8 cellular contexts compared by ENCODE assay signal in genomic region chr12:132429932-132430643, GRCh38. TPM values are rescaled to one million over a fixed set of nuclear protein-coding genes. Genes with fewer than 3 reads are reported as not detected.
DNase-seq lines count a peak whose midpoint lies in the region; ATAC-seq, FAIRE-seq and TF ChIP-seq lines count a peak whose summit lies in the region.

No MANE protein-coding gene starts in this region.

- peak overlapping the region; percentile 76 for H2BK120ac ChIP-seq in H1 (replicated peaks; ENCODE audit: low read depth, low read length)

- CTCF ChIA-PET in H1 (lab: Charles Lee; ENCODE audit: partially characterized antibody): interaction anchor here (0.6 to 5.8 kb wide), 9 partner anchors 15 to 276 kb away, joined by 3 to 43 read pairs (median 4); no protein-coding TSS in a partner anchor

- H3K4me1 ChIP-seq in H1 (replicated peaks in 1 of 4; ENCODE audit: control insufficient read depth in 3 of 4, insufficient read depth in 4 of 4, low read length in 3 of 4): peaks cover 0 to 35% (median 21%) of the 10 kb centered on the region in 4 experiments; a peak in 6 of 7 replicates

- peaks cover 14 to 64% (median 58%) of the 10 kb centered on the region in 4 experiments for H3K27me3 ChIP-seq in H1 (replicated peaks in 1 of 4; ENCODE audit: control insufficient read depth in 3 of 4, extremely low read depth in 1 of 4, insufficient read depth in 3 of 4, low read length in 3 of 4)

- H4K91ac ChIP-seq in H1 (replicated peaks; ENCODE audit: insufficient read length, low read length): no peak overlapping the region

- H2BK12ac ChIP-seq in H1 (ENCODE audit: low read depth, low read length): peak overlapping the region; percentile 81; the same call in 1 of the 2 replicates

- H2BK5ac ChIP-seq in H1 (ENCODE audit: low read depth, low read length): peak overlapping the region; percentile 63; the same call in 1 of the 2 replicates

- no peak overlapping the region for H2AFZ ChIP-seq in H1 (ENCODE audit: low read length)

- no peak for TF ChIP-seq RAD21 in H1 (IDR thresholded peaks at IDR 0.05 in 1 of 2, conservative IDR thresholded peaks at IDR 0.05 in 1 of 2; ENCODE audit: low read depth in 2 of 2, low read length in 2 of 2)

- peak overlapping the region; percentile 60 for H3K18ac ChIP-seq in H1 (ENCODE audit: extremely low read depth, low read length)

- TF ChIP-seq POLR2A in H1 (IDR thresholded peaks at IDR 0.05; ENCODE audit: control extremely low read depth in 1 of 2, low read depth in 2 of 2, low read length in 2 of 2): no peak

- FAIRE-seq in H1 (lab: Jason Lieb, UNC): no peak

- ATAC-seq in HG02885 (IDR thresholded peaks at IDR 0.05; ENCODE audit: poor library complexity, unreplicated experiment): peak; percentile 72
- ATAC-seq in HG02970 (IDR thresholded peaks at IDR 0.05; ENCODE audit: low FRiP score, unreplicated experiment): no peak
- ATAC-seq in GM18870 (IDR thresholded peaks at IDR 0.05; ENCODE audit: unreplicated experiment): no peak

- DNase-seq in ELR (ENCODE audit: low read depth): peak; percentile 29
- DNase-seq in NCI-H2196 (lab: John Stamatoyannopoulos, UW; ENCODE audit: unreplicated experiment): peak; percentile 87
- DNase-seq in activated CD4-positive, alpha-beta T cell treated with anti-CD3 and anti-CD28 coated beads for 1 hour: peak; percentile 45
- peak in 1 of 2 experiments; percentile 61 for DNase-seq in H1 (ENCODE audit: low read depth in 1 of 2, low spot score in 2 of 2)
- peak; percentile 30 for DNase-seq in stimulated activated CD4-positive, alpha-beta T cell treated with anti-CD3 and anti-CD28 coated beads, Interleukin-1b, Interleukin-23, amount 100 ng/mL, for 48 hours

- no peaks in the 10 kb centered on the region for H3K23me2 ChIP-seq in H1 (ENCODE audit: low read depth, low read length)

- no peak overlapping the region for H3K23ac ChIP-seq in H1 (ENCODE audit: insufficient read length)

- H3K14ac ChIP-seq in H1 (ENCODE audit: insufficient read length): no peak overlapping the region

- no peaks in the 10 kb centered on the region; a peak in 3 of 8 replicates for H3K36me3 ChIP-seq in H1 (ENCODE audit: control insufficient read depth in 2 of 4, insufficient read depth in 4 of 4, low read length in 3 of 4)

- POLR2A ChIA-PET in H1 (lab: Charles Lee; ENCODE audit: partially characterized antibody): interaction anchor here (0.6 to 1.1 kb wide), 4 partner anchors 42 to 152 kb away, joined by 3 read pairs; no protein-coding TSS in a partner anchor

- TF ChIP-seq EP300 in H1 (IDR thresholded peaks at IDR 0.05; ENCODE audit: borderline replicate concordance in 1 of 2, low read depth in 2 of 2, low read length in 2 of 2): no peak

- 0 out of 2 replicates have a peak overlapping the region, but pooled peaks have one; percentile 46 for H2BK15ac ChIP-seq in H1 (ENCODE audit: low read length)

- H3K79me2 ChIP-seq in H1 (ENCODE audit: control insufficient read depth in 1 of 2, insufficient read depth in 2 of 2, low read length in 2 of 2): no peaks in the 10 kb centered on the region

- H3K4me2 ChIP-seq in H1 (ENCODE audit: insufficient read depth in 1 of 2, low read depth in 2 of 2, low read length in 2 of 2): peak overlapping the region; percentile 47 to 48; a peak in 3 of 4 replicates

- no peaks in the 10 kb centered on the region for H3K79me1 ChIP-seq in H1 (ENCODE audit: low read depth, low read length)

- H2AK5ac ChIP-seq in H1 (ENCODE audit: low read depth, low read length): no peak overlapping the region; the same call in 1 of the 2 replicates

- peaks cover 10 to 18% of the 10 kb centered on the region in 2 experiments; a peak in 3 of 4 replicates for H3K9me3 ChIP-seq in H1 (ENCODE audit: insufficient read depth in 2 of 2, low read depth in 1 of 2, low read length in 1 of 2)

- peaks cover 0 to 8% of the 10 kb centered on the region in 2 experiments for H4K20me1 ChIP-seq in H1 (replicated peaks in 1 of 2; ENCODE audit: control insufficient read depth in 1 of 2, insufficient read depth in 2 of 2, low read length in 2 of 2)

- 29% methylated on average over 25 of the region's 25 CpGs; no CpG with 5 or more reads in 1 of the 2 experiments for WGBS in H1 (ENCODE audit: extremely low coverage in 1 of 2, insufficient coverage in 1 of 2, insufficient read length in 1 of 2, insufficient replicate concordance in 2 of 2, low coverage in 1 of 2, low lambda C conversion rate in 2 of 2, missing lambda C conversion rate in 1 of 2), 2 experiments

- no peak overlapping the region for H4K5ac ChIP-seq in H1 (ENCODE audit: insufficient read length, low read depth, low read length)

- peak overlapping the region; percentile 62; the same call in 1 of the 2 replicates for H4K8ac ChIP-seq in H1 (ENCODE audit: extremely low read depth, insufficient read depth, low read length)

- no peak overlapping the region for H3K9ac ChIP-seq in H1 (replicated peaks in 1 of 4; ENCODE audit: extremely low read depth in 1 of 4, low read depth in 3 of 4, low read length in 3 of 4)

- peak overlapping the region; percentile 93 for H3K4ac ChIP-seq in H1 (replicated peaks; ENCODE audit: insufficient read length, low read depth, low read length)

- H3K4me3 ChIP-seq in H1 (ENCODE audit: extremely low read depth in 1 of 4, insufficient read depth in 2 of 4, low read depth in 3 of 4, low read length in 4 of 4): peak overlapping the region in 1 of 4 experiments; percentile 9; a peak in 1 of 8 replicates

- H3K27ac ChIP-seq in H1 (ENCODE audit: low read depth, low read length): no peak overlapping the region

- H3K56ac ChIP-seq in H1 (replicated peaks; ENCODE audit: insufficient read length, low read depth, low read length): no peak overlapping the region

- peak overlapping the region; percentile 72; the same call in 1 of the 2 replicates for H2BK20ac ChIP-seq in H1 (ENCODE audit: low read length)

- TF ChIP-seq CTCF in H1 (IDR thresholded peaks at IDR 0.05; ENCODE audit: control extremely low read depth in 1 of 3, insufficient read depth in 1 of 3, low read depth in 1 of 3, low read length in 3 of 3): no peak

TF ChIP-seq in H1, 55 proteins besides CTCF, POLR2A, EP300 and RAD21 (continues in another document):
- TF ChIP-seq SIN3A (conservative IDR thresholded peaks at IDR 0.05 in 1 of 2, IDR thresholded peaks at IDR 0.05 in 1 of 2; ENCODE audit: low read depth in 1 of 2, low read length in 2 of 2) (peak in 1 of 2 experiments; percentile 71; a peak in 2 of 4 replicates), RNF2 (IDR thresholded peaks at IDR 0.05; ENCODE audit: borderline replicate concordance, low read depth, low read length, missing control alignments, poor library complexity, severe bottlenecking) (no peak), E2F6 (IDR thresholded peaks at IDR 0.05) (no peak), CTBP2 (IDR thresholded peaks at IDR 0.05; ENCODE audit: borderline replicate concordance, insufficient read depth, insufficient read length, low read length) (no peak), JUN (IDR thresholded peaks at IDR 0.05; ENCODE audit: low read depth, low read length) (no peak), GABPA (IDR thresholded peaks at IDR 0.05; ENCODE audit: borderline replicate concordance, insufficient read depth, low read length) (no peak), CHD2 (IDR thresholded peaks at IDR 0.05; ENCODE audit: low read length) (no peak), CHD1 (IDR thresholded peaks at IDR 0.05; ENCODE audit: low read depth, low read length) (no peak), FOSL1 (IDR thresholded peaks at IDR 0.05; ENCODE audit: insufficient read depth, low read depth, low read length) (no peak), RBBP5 (IDR thresholded peaks at IDR 0.05; ENCODE audit: borderline replicate concordance, low read depth, low read length) (no peak), CEBPB (IDR thresholded peaks at IDR 0.05; ENCODE audit: low read depth, low read length) (no peak), SP4 (IDR thresholded peaks at IDR 0.05; ENCODE audit: low read length) (no peak), KDM1A (IDR thresholded peaks at IDR 0.05; ENCODE audit: borderline replicate concordance, low read length) (no peak), TAF1 (IDR thresholded peaks at IDR 0.05; ENCODE audit: low read depth, low read length) (no peak), NANOG (IDR thresholded peaks at IDR 0.05; ENCODE audit: insufficient read depth, low read depth, low read length, poor library complexity, severe bottlenecking) (no peak), SRF (IDR thresholded peaks at IDR 0.05; ENCODE audit: low read depth, low read length) (no peak), HDAC2 (IDR thresholded peaks at IDR 0.05; ENCODE audit: borderline replicate concordance in 1 of 2, low read depth in 2 of 2, low read length in 2 of 2) (peak in 1 of 2 experiments; percentile 58; a peak in 1 of 4 replicates), KDM5A (IDR thresholded peaks at IDR 0.05; ENCODE audit: low read length) (no peak), MAX (IDR thresholded peaks at IDR 0.05) (peak; percentile 55; the same call in 1 of the 2 replicates), RXRA (IDR thresholded peaks at IDR 0.05; ENCODE audit: insufficient read depth, low read depth, low read length) (no peak), TCF12 (IDR thresholded peaks at IDR 0.05; ENCODE audit: low read depth, low read length) (peak; percentile 73), SUZ12 (IDR thresholded peaks at IDR 0.05; ENCODE audit: low read length) (no peak), SP2 (IDR thresholded peaks at IDR 0.05; ENCODE audit: low read length) (no peak)

RNA-seq across cellular contexts. Expression of gene FBRSL1, which starts 59.9 kb away (rescaled TPM):
- total RNA-seq in H1 (2021; fragmentation: NEBNext Ultra II Directional; extraction: Animal tissue kit (Norgen Biotek cat#: 25700)): 109 and 123 TPM in 2 replicates
- 18.4 and 78.9 TPM in 2 replicates for polyA plus RNA-seq in H1 (2011; rRNA removed)
- 13.8 TPM for polyA plus RNA-seq in H1 (2011; cell fraction: cytosol; rRNA removed)
- 51.7 TPM for polyA plus RNA-seq in H1 (2011; cell fraction: nucleus; rRNA removed)
- 70.6 to 100 TPM (median 74.4 TPM) in 4 replicates for polyA plus RNA-seq in H1 (2012, experiment 1 of 2)
- 111 TPM for polyA plus RNA-seq in H1 (2012, experiment 2 of 2)
- 79.0 TPM for polyA plus RNA-seq in H1 (2013, experiment 1 of 2)
- 73.0 TPM for polyA plus RNA-seq in H1 (2013, experiment 2 of 2)
- polyA minus RNA-seq in H1 (2011; rRNA and poly(A)+ RNA removed): 1.7 and 39.3 TPM in 2 replicates
- polyA minus RNA-seq in H1 (2011; cell fraction: cytosol; rRNA and poly(A)+ RNA removed): 52.3 TPM
- polyA minus RNA-seq in H1 (2011; cell fraction: nucleus; rRNA and poly(A)+ RNA removed): 28.5 TPM
